Comparison of ENCODE assay signal across 24 cellular contexts in genomic region chr4:71151054-71151453, GRCh38.
"Had no signal": no experiment of that assay in that cellular context is flagged by ENCODE, and none has a peak within 500 bp of the region (broad histone marks: within the 10 kb centered on the region; RNA-seq: fewer than 3 reads in every experiment).

No MANE protein-coding gene starts in this region.

- H3K4me1 ChIP-seq: neural progenitor cell, suprapubic skin, thyroid gland, upper lobe of left lung, uterus had no signal

- H2AFZ ChIP-seq: hepatocyte, neural progenitor cell had no signal

- H3K27me3 ChIP-seq: hepatocyte, neural progenitor cell, ovary, suprapubic skin, thyroid gland, upper lobe of left lung, uterus had no signal

- H3K36me3 ChIP-seq: neural progenitor cell, ovary, suprapubic skin, thyroid gland, upper lobe of left lung, uterus had no signal

- ATAC-seq: left colon; left ventricle myocardium superior; natural killer cell treated with Interleukin-12 subunit alpha and Interleukin-12 subunit beta and Interleukin-15 and Interleukin-18, amount 100 ng/mL, for 72 hours; right cardiac atrium; stimulated activated effector memory CD8-positive, alpha-beta T cell treated with anti-CD3 and anti-CD28 coated beads, Interleukin-12 subunit alpha, Interleukin-12 subunit beta, amount 100 ng/mL, for 72 hours; stimulated activated naive CD8-positive, alpha-beta T cell treated with anti-CD3 and anti-CD28 coated beads, Interleukin-15, Interleukin-2, amounts not matched to agents 100 U/mL and 50 U/mL, for 24 hours had no signal

- DNase-seq: erythroblast; foreskin melanocyte; head of caudate nucleus; kidney; left colon; left ventricle myocardium superior; mesenchymal stem cell; midbrain; nucleus accumbens; ovary; right cardiac atrium; stimulated activated CD4-positive, alpha-beta T cell treated with anti-CD3 and anti-CD28 coated beads, Interleukin-2, amount 100 ng/mL, for 48 hours; stimulated activated CD8-positive, alpha-beta memory T cell treated with anti-CD3 and anti-CD28 coated beads, Interleukin-4, amount 100 ng/mL, for 48 hours; stimulated activated naive CD8-positive, alpha-beta T cell treated with anti-CD3 and anti-CD28 coated beads, Interleukin-15, Interleukin-2, amounts not matched to agents 100 U/mL and 50 U/mL, for 24 hours; thyroid gland; upper lobe of left lung; uterus had no signal

- H3K4me2 ChIP-seq: hepatocyte, neural progenitor cell, smooth muscle cell had no signal

- H3K4me3 ChIP-seq: hepatocyte, lung, neural progenitor cell, ovary, smooth muscle cell, suprapubic skin, thyroid gland, upper lobe of left lung, uterus had no signal

- H3K27ac ChIP-seq: hepatocyte, neural progenitor cell, ovary, suprapubic skin, thyroid gland, upper lobe of left lung, uterus had no signal

- H3K79me2 ChIP-seq: hepatocyte had no signal

- H3K9ac ChIP-seq: neural progenitor cell had no signal

- H3K9me3 ChIP-seq: ovary, suprapubic skin, thyroid gland, uterus had no signal
